Comparison of ENCODE assay signal across 16 cellular contexts in genomic region chr1:172833956-172834355, GRCh38.
A peak's percentile ranks its signal among the peaks of the same experiment; 100 is the strongest.
DNase-seq lines count a peak whose midpoint lies in the region; ATAC-seq and TF ChIP-seq lines count a peak whose summit lies in the region.
"Had no signal": no experiment of that assay in that cellular context is flagged by ENCODE, and none has a peak within 500 bp of the region (broad histone marks: within the 10 kb centered on the region; RNA-seq: fewer than 3 reads in every experiment).

No MANE protein-coding gene starts in this region.

- no peaks in the 10 kb centered on the region for H3K27me3 Mint-ChIP-seq in natural killer cell treated with Interleukin-12 subunit alpha and Interleukin-12 subunit beta and Interleukin-15 and Interleukin-18, amount 100 ng/mL, for 72 hours
- no peaks in the 10 kb centered on the region for H3K27me3 Mint-ChIP-seq in natural killer cell (ENCODE audit: low read depth in 2 of 2)
- H3K27me3 Mint-ChIP-seq: B cell; CD4-positive, alpha-beta T cell had no signal

- TF ChIP-seq CTCF in natural killer cell (IDR thresholded peaks at IDR 0.05) (no peak), fibroblast of mammary gland (conservative IDR thresholded peaks at IDR 0.05; ENCODE audit: control insufficient read depth, insufficient read depth, low read depth, low read length) (no peak)

- H3K36me3 Mint-ChIP-seq in natural killer cell treated with Interleukin-12 subunit alpha and Interleukin-12 subunit beta and Interleukin-15 and Interleukin-18, amount 100 ng/mL, for 72 hours: no peaks in the 10 kb centered on the region
- no peaks in the 10 kb centered on the region for H3K36me3 Mint-ChIP-seq in natural killer cell

- DNase-seq in natural killer cell treated with Interleukin-12 subunit alpha and Interleukin-12 subunit beta and Interleukin-15 and Interleukin-18, amount 100 ng/mL, for 72 hours (ENCODE audit: low spot score): no peak
- no peak for DNase-seq in natural killer cell
- peak; percentile 38 for DNase-seq in LHCN-M2 (ENCODE audit: low read depth)
- peak; percentile 38 for DNase-seq in fibroblast of mammary gland (ENCODE audit: low read depth)
- DNase-seq: 8988T; C1 segment of cervical spinal cord; Calu3; CD4-positive, alpha-beta T cell; DMS79; EL; H7 had no signal

- H3K9me3 Mint-ChIP-seq in natural killer cell treated with Interleukin-12 subunit alpha and Interleukin-12 subunit beta and Interleukin-15 and Interleukin-18, amount 100 ng/mL, for 72 hours: no peaks in the 10 kb centered on the region
- H3K9me3 Mint-ChIP-seq in natural killer cell: no peaks in the 10 kb centered on the region
- H3K9me3 Mint-ChIP-seq: CD4-positive, alpha-beta T cell; GM23338 had no signal

- peak overlapping the region; percentile 82 to 97 for H3K27ac Mint-ChIP-seq in natural killer cell treated with Interleukin-12 subunit alpha and Interleukin-12 subunit beta and Interleukin-15 and Interleukin-18, amount 100 ng/mL, for 72 hours
- no peak overlapping the region for H3K27ac Mint-ChIP-seq in natural killer cell
- H3K27ac Mint-ChIP-seq: B cell; CD4-positive, alpha-beta T cell; GM23338 had no signal

- no peak overlapping the region for H3K4me3 Mint-ChIP-seq in natural killer cell treated with Interleukin-12 subunit alpha and Interleukin-12 subunit beta and Interleukin-15 and Interleukin-18, amount 100 ng/mL, for 72 hours
- H3K4me3 Mint-ChIP-seq in natural killer cell: no peak overlapping the region
- H3K4me3 Mint-ChIP-seq: B cell; CD4-positive, alpha-beta T cell; GM23338 had no signal

- no peak for ATAC-seq in natural killer cell treated with Interleukin-12 subunit alpha and Interleukin-12 subunit beta and Interleukin-15 and Interleukin-18, amount 100 ng/mL, for 72 hours
- no peak for ATAC-seq in natural killer cell
- ATAC-seq in GM21737 (IDR thresholded peaks at IDR 0.05; ENCODE audit: unreplicated experiment): no peak
- ATAC-seq in HG03039 (IDR thresholded peaks at IDR 0.05; ENCODE audit: unreplicated experiment): no peak
- ATAC-seq in GM21423 (IDR thresholded peaks at IDR 0.05; ENCODE audit: unreplicated experiment): no peak

- intact Hi-C loops in natural killer cell (cut with micrococcal nuclease): no loop called here

- peaks cover 73 to 74% of the 10 kb centered on the region in 2 donors for H3K4me1 Mint-ChIP-seq in natural killer cell treated with Interleukin-12 subunit alpha and Interleukin-12 subunit beta and Interleukin-15 and Interleukin-18, amount 100 ng/mL, for 72 hours (ENCODE audit: low read depth in 2 of 2)
- H3K4me1 Mint-ChIP-seq in natural killer cell: peaks cover 17% of the 10 kb centered on the region in 2 donors

- no peak overlapping the region for H3K4me3 ChIP-seq in fibroblast of mammary gland (ENCODE audit: control insufficient read depth, low read depth, low read length)
- H3K4me3 ChIP-seq: GM23338 had no signal

Comparison
In these comparisons a context has a peak if more than half of its experiments do, and no peak if none do; other contexts are left out.
1. H3K27ac Mint-ChIP-seq: peak in natural killer cell treated with Interleukin-12 subunit alpha and Interleukin-12 subunit beta and Interleukin-15 and Interleukin-18, amount 100 ng/mL, for 72 hours (2 of 2); none in natural killer cell (0 of 2).
2. DNase-seq: peak in LHCN-M2 (single experiment) and fibroblast of mammary gland (single experiment); none in natural killer cell treated with Interleukin-12 subunit alpha and Interleukin-12 subunit beta and Interleukin-15 and Interleukin-18, amount 100 ng/mL, for 72 hours (single experiment) and natural killer cell (single experiment).